Comparison of ENCODE assay signal across 8 cellular contexts in genomic region chr17:39927928-39928867, GRCh38. TPM values are rescaled to one million over a fixed set of nuclear protein-coding genes. Genes with fewer than 3 reads are reported as not detected.
DNase-seq lines count a peak whose midpoint lies in the region; ATAC-seq and TF ChIP-seq lines count a peak whose summit lies in the region.

No MANE protein-coding gene starts in this region.

- peaks cover 13% of the 10 kb centered on the region for H3K36me3 Mint-ChIP-seq in activated B cell treated with CpG ODN at 0.5 μM for 24 hours (ENCODE audit: low read depth)

- peak overlapping the region; percentile 97 for H3K4me3 Mint-ChIP-seq in activated B cell treated with CpG ODN at 0.5 μM for 24 hours

- H3K9ac ChIP-seq in parathyroid adenoma = peak overlapping the region; percentile 32

- CTCF ChIA-PET in activated B cell treated with CpG ODN at 0.5 μM for 24 hours (lab: Charles Lee) = no interaction called here

- peak overlapping the region; percentile 90 for H3K4me2 ChIP-seq in parathyroid adenoma (ENCODE audit: low read length)

- TF ChIP-seq CTCF in activated B cell treated with CpG ODN at 0.5 μM for 24 hours (IDR thresholded peaks at IDR 0.05) (no peak), parathyroid adenoma (IDR thresholded peaks at IDR 0.05) (no peak), GM13976 (IDR thresholded peaks at IDR 0.05; ENCODE audit: borderline replicate concordance, control extremely low read depth, extremely low read depth, insufficient read depth, missing control alignments) (no peak)

- peaks cover 17% of the 10 kb centered on the region for H3K79me2 ChIP-seq in parathyroid adenoma

- H3K27me3 ChIP-seq in parathyroid adenoma (ENCODE audit: control insufficient read depth, insufficient read depth, low read length) = no peaks in the 10 kb centered on the region

- peaks cover 40% of the 10 kb centered on the region for H3K4me1 Mint-ChIP-seq in activated B cell treated with CpG ODN at 0.5 μM for 24 hours

- in situ Hi-C loops in GM13976 (cut with MboI; ENCODE audit: low sequenced_read_pairs, unreplicated experiment) = no loop called here

- POLR2A ChIA-PET in activated B cell treated with CpG ODN at 0.5 μM for 24 hours (lab: Charles Lee) = interaction anchor here (0.5 to 1.9 kb wide), 5 partner anchors 25 to 241 kb away, joined by 3 to 7 read pairs (median 4); partner anchors contain the start of genes MSL1 and PGAP3

- ATAC-seq in GM18517 (IDR thresholded peaks at IDR 0.05; ENCODE audit: unreplicated experiment) (peak; percentile 9), HG03025 (IDR thresholded peaks at IDR 0.05; ENCODE audit: low FRiP score, unreplicated experiment) (peak; percentile 12), activated B cell treated with CpG ODN at 0.5 μM for 24 hours (ENCODE audit: low read depth) (peak; percentile 8), HG02938 (IDR thresholded peaks at IDR 0.05; ENCODE audit: unreplicated experiment) (no peak)

- H3K27me3 Mint-ChIP-seq in activated B cell treated with CpG ODN at 0.5 μM for 24 hours = no peaks in the 10 kb centered on the region

- intact Hi-C loops in activated B cell treated with CpG ODN at 0.5 μM for 24 hours (cut with micrococcal nuclease) = loop anchor here (1.0 to 10.0 kb wide), 4 partner anchors 25 to 357 kb away; partner anchors contain the start of genes CDC6 and PSMD3

- H3K27ac ChIP-seq in parathyroid adenoma = peak overlapping the region; percentile 84

- H2AFZ ChIP-seq in parathyroid adenoma = peak overlapping the region; percentile 93

- peaks cover 17% of the 10 kb centered on the region for H3K4me1 ChIP-seq in parathyroid adenoma

- no peaks in the 10 kb centered on the region for H3K36me3 ChIP-seq in parathyroid adenoma (ENCODE audit: control insufficient read depth, insufficient read depth, low read length)

- peak overlapping the region; percentile 92 for H3K4me3 ChIP-seq in parathyroid adenoma (ENCODE audit: low read depth, low read length)

- H3K27ac Mint-ChIP-seq in activated B cell treated with CpG ODN at 0.5 μM for 24 hours = peak overlapping the region; percentile 82

- H3K9me3 ChIP-seq in parathyroid adenoma (ENCODE audit: control insufficient read depth, low read length) = no peaks in the 10 kb centered on the region

- DNase-seq in activated B cell treated with CpG ODN at 0.5 μM for 24 hours (peak; percentile 29), glomerular visceral epithelial cell (ENCODE audit: extremely low spot score) (peak; percentile 38), GM13976 (ENCODE audit: low spot score) (no peak)
- no peak for DNase-seq in stimulated activated naive CD4-positive, alpha-beta T cell treated with Interleukin-2 at 50 U/mL for 16 hours (lab: John Stamatoyannopoulos, UW)

- no peaks in the 10 kb centered on the region for H3K9me3 Mint-ChIP-seq in activated B cell treated with CpG ODN at 0.5 μM for 24 hours

RNA-seq across cellular contexts. Expression of gene LRRC3C, which starts 0.7 kb away (rescaled TPM):
- total RNA-seq in activated B cell treated with CpG ODN at 0.5 μM for 24 hours = not detected in 2 replicates

RNA-seq across cellular contexts. Expression of gene ORMDL3, which starts 0.8 kb away (rescaled TPM):
- 38.5 and 49.1 TPM in 2 replicates for total RNA-seq in activated B cell treated with CpG ODN at 0.5 μM for 24 hours

RNA-seq across cellular contexts. Expression of gene GSDMB, which starts 9.8 kb away (rescaled TPM):
- total RNA-seq in activated B cell treated with CpG ODN at 0.5 μM for 24 hours = 10.3 and 11.7 TPM in 2 replicates

RNA-seq across cellular contexts. Expression of gene GSDMA, which starts 34.6 kb away (rescaled TPM):
- not detected in 2 replicates for total RNA-seq in activated B cell treated with CpG ODN at 0.5 μM for 24 hours

RNA-seq across cellular contexts. Expression of gene PSMD3, which starts 52.4 kb away (rescaled TPM):
- 115 and 127 TPM in 2 replicates for total RNA-seq in activated B cell treated with CpG ODN at 0.5 μM for 24 hours

Comparison
In these comparisons a context has a peak if more than half of its experiments do, and no peak if none do; other contexts are left out.
1. DNase-seq: peak in activated B cell treated with CpG ODN at 0.5 μM for 24 hours (single experiment) and glomerular visceral epithelial cell (single experiment); none in stimulated activated naive CD4-positive, alpha-beta T cell treated with Interleukin-2 at 50 U/mL for 16 hours (single experiment) and GM13976 (single experiment).